Comparison of ENCODE assay signal across 1 cellular context in genomic region chr12:96698521-96698920, GRCh38.
TF ChIP-seq lines count a peak whose summit lies in the region.

No MANE protein-coding gene starts in this region.

TF ChIP-seq in GM12878, 131 proteins besides CTCF, POLR2A, EP300 and RAD21 (continued from another document):
- TF ChIP-seq BCL3 (IDR thresholded peaks at IDR 0.05; ENCODE audit: borderline replicate concordance, insufficient read depth, low read depth, low read length, poor library complexity, severe bottlenecking) (no peak), CHD4 (IDR thresholded peaks at IDR 0.05) (no peak), MLLT1 (IDR thresholded peaks at IDR 0.05) (no peak), JUND (IDR thresholded peaks at IDR 0.05; ENCODE audit: low read depth, low read length) (no peak), EED (IDR thresholded peaks at IDR 0.05; ENCODE audit: low read depth) (no peak), LARP7 (IDR thresholded peaks at IDR 0.05) (no peak)
